Comparison of ENCODE assay signal across 1 cellular context in genomic region chr4:158211288-158211687, GRCh38.
TF ChIP-seq lines count a peak whose summit lies in the region.

No MANE protein-coding gene starts in this region.

TF ChIP-seq in K562, 482 proteins besides CTCF, POLR2A, EP300 and RAD21 (continues in another document):
- TF ChIP-seq ZZZ3 (IDR thresholded peaks at IDR 0.05) (no peak), ERF (CRISPR knock-in tag; IDR thresholded peaks at IDR 0.05) (no peak), TFE3 (CRISPR knock-in tag; IDR thresholded peaks at IDR 0.05) (no peak), SNAPC5 (CRISPR knock-in tag; IDR thresholded peaks at IDR 0.05) (no peak), HDAC2 (IDR thresholded peaks at IDR 0.05) (peak; percentile 27; the same call in 1 of the 2 replicates), XRCC4 (IDR thresholded peaks at IDR 0.05; ENCODE audit: extremely low read depth, insufficient read depth, insufficient read length) (no peak), HMGXB4 (CRISPR knock-in tag; IDR thresholded peaks at IDR 0.05) (no peak), NFE2L1 (tag; IDR thresholded peaks at IDR 0.05; ENCODE audit: borderline replicate concordance, low read depth) (no peak), ZNF445 (CRISPR knock-in tag; IDR thresholded peaks at IDR 0.05; ENCODE audit: low read depth) (no peak), ZNF174 (CRISPR knock-in tag; IDR thresholded peaks at IDR 0.05) (no peak), ZSCAN29 (IDR thresholded peaks at IDR 0.05) (no peak), ESRRA (IDR thresholded peaks at IDR 0.05; ENCODE audit: borderline replicate concordance, low read depth) (no peak), KDM2B (CRISPR knock-in tag; IDR thresholded peaks at IDR 0.05) (no peak), ARID1B (IDR thresholded peaks at IDR 0.05) (peak; percentile 58), CHD4 (IDR thresholded peaks at IDR 0.05; ENCODE audit: insufficient read depth, insufficient replicate concordance, low read depth, low read length, poor library complexity, severe bottlenecking) (no peak), ZNF197 (CRISPR knock-in tag; IDR thresholded peaks at IDR 0.05; ENCODE audit: low read depth) (no peak), ZNF24 (IDR thresholded peaks at IDR 0.05) (no peak), SAFB2 (IDR thresholded peaks at IDR 0.05; ENCODE audit: borderline replicate concordance, low read depth, low read length, severe bottlenecking) (no peak), HNRNPLL (IDR thresholded peaks at IDR 0.05; ENCODE audit: low read depth, low read length, poor library complexity, severe bottlenecking) (no peak)
- TF ChIP-seq, protein P1, sequence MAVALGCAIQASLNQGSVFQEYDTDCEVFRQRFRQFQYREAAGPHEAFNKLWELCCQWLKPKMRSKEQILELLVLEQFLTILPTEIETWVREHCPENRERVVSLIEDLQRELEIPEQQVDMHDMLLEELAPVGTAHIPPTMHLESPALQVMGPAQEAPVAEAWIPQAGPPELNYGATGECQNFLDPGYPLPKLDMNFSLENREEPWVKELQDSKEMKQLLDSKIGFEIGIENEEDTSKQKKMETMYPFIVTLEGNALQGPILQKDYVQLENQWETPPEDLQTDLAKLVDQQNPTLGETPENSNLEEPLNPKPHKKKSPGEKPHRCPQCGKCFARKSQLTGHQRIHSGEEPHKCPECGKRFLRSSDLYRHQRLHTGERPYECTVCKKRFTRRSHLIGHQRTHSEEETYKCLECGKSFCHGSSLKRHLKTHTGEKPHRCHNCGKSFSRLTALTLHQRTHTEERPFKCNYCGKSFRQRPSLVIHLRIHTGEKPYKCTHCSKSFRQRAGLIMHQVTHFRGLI (CRISPR knock-in tag; IDR thresholded peaks at IDR 0.05): no peak
- TF ChIP-seq, protein P2, sequence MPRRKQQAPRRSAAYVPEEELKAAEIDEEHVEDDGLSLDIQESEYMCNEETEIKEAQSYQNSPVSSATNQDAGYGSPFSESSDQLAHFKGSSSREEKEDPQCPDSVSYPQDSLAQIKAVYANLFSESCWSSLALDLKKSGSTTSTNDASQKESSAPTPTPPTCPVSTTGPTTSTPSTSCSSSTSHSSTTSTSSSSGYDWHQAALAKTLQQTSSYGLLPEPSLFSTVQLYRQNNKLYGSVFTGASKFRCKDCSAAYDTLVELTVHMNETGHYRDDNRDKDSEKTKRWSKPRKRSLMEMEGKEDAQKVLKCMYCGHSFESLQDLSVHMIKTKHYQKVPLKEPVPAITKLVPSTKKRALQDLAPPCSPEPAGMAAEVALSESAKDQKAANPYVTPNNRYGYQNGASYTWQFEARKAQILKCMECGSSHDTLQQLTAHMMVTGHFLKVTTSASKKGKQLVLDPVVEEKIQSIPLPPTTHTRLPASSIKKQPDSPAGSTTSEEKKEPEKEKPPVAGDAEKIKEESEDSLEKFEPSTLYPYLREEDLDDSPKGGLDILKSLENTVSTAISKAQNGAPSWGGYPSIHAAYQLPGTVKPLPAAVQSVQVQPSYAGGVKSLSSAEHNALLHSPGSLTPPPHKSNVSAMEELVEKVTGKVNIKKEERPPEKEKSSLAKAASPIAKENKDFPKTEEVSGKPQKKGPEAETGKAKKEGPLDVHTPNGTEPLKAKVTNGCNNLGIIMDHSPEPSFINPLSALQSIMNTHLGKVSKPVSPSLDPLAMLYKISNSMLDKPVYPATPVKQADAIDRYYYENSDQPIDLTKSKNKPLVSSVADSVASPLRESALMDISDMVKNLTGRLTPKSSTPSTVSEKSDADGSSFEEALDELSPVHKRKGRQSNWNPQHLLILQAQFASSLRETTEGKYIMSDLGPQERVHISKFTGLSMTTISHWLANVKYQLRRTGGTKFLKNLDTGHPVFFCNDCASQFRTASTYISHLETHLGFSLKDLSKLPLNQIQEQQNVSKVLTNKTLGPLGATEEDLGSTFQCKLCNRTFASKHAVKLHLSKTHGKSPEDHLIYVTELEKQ (CRISPR knock-in tag; IDR thresholded peaks at IDR 0.05): no peak
- TF ChIP-seq, protein P3, sequence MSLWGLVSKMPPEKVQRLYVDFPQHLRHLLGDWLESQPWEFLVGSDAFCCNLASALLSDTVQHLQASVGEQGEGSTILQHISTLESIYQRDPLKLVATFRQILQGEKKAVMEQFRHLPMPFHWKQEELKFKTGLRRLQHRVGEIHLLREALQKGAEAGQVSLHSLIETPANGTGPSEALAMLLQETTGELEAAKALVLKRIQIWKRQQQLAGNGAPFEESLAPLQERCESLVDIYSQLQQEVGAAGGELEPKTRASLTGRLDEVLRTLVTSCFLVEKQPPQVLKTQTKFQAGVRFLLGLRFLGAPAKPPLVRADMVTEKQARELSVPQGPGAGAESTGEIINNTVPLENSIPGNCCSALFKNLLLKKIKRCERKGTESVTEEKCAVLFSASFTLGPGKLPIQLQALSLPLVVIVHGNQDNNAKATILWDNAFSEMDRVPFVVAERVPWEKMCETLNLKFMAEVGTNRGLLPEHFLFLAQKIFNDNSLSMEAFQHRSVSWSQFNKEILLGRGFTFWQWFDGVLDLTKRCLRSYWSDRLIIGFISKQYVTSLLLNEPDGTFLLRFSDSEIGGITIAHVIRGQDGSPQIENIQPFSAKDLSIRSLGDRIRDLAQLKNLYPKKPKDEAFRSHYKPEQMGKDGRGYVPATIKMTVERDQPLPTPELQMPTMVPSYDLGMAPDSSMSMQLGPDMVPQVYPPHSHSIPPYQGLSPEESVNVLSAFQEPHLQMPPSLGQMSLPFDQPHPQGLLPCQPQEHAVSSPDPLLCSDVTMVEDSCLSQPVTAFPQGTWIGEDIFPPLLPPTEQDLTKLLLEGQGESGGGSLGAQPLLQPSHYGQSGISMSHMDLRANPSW (CRISPR knock-in tag; IDR thresholded peaks at IDR 0.05): no peak
- TF ChIP-seq, protein P4, sequence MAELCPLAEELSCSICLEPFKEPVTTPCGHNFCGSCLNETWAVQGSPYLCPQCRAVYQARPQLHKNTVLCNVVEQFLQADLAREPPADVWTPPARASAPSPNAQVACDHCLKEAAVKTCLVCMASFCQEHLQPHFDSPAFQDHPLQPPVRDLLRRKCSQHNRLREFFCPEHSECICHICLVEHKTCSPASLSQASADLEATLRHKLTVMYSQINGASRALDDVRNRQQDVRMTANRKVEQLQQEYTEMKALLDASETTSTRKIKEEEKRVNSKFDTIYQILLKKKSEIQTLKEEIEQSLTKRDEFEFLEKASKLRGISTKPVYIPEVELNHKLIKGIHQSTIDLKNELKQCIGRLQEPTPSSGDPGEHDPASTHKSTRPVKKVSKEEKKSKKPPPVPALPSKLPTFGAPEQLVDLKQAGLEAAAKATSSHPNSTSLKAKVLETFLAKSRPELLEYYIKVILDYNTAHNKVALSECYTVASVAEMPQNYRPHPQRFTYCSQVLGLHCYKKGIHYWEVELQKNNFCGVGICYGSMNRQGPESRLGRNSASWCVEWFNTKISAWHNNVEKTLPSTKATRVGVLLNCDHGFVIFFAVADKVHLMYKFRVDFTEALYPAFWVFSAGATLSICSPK (IDR thresholded peaks at IDR 0.05; ENCODE audit: borderline replicate concordance): no peak
- TF ChIP-seq, protein P5, sequence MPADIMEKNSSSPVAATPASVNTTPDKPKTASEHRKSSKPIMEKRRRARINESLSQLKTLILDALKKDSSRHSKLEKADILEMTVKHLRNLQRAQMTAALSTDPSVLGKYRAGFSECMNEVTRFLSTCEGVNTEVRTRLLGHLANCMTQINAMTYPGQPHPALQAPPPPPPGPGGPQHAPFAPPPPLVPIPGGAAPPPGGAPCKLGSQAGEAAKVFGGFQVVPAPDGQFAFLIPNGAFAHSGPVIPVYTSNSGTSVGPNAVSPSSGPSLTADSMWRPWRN (IDR thresholded peaks at IDR 0.05; ENCODE audit: low read depth): no peak
- TF ChIP-seq, protein P6, sequence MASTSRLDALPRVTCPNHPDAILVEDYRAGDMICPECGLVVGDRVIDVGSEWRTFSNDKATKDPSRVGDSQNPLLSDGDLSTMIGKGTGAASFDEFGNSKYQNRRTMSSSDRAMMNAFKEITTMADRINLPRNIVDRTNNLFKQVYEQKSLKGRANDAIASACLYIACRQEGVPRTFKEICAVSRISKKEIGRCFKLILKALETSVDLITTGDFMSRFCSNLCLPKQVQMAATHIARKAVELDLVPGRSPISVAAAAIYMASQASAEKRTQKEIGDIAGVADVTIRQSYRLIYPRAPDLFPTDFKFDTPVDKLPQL (IDR thresholded peaks at IDR 0.05; ENCODE audit: extremely low read depth, insufficient read length): no peak
- TF ChIP-seq, protein P7, sequence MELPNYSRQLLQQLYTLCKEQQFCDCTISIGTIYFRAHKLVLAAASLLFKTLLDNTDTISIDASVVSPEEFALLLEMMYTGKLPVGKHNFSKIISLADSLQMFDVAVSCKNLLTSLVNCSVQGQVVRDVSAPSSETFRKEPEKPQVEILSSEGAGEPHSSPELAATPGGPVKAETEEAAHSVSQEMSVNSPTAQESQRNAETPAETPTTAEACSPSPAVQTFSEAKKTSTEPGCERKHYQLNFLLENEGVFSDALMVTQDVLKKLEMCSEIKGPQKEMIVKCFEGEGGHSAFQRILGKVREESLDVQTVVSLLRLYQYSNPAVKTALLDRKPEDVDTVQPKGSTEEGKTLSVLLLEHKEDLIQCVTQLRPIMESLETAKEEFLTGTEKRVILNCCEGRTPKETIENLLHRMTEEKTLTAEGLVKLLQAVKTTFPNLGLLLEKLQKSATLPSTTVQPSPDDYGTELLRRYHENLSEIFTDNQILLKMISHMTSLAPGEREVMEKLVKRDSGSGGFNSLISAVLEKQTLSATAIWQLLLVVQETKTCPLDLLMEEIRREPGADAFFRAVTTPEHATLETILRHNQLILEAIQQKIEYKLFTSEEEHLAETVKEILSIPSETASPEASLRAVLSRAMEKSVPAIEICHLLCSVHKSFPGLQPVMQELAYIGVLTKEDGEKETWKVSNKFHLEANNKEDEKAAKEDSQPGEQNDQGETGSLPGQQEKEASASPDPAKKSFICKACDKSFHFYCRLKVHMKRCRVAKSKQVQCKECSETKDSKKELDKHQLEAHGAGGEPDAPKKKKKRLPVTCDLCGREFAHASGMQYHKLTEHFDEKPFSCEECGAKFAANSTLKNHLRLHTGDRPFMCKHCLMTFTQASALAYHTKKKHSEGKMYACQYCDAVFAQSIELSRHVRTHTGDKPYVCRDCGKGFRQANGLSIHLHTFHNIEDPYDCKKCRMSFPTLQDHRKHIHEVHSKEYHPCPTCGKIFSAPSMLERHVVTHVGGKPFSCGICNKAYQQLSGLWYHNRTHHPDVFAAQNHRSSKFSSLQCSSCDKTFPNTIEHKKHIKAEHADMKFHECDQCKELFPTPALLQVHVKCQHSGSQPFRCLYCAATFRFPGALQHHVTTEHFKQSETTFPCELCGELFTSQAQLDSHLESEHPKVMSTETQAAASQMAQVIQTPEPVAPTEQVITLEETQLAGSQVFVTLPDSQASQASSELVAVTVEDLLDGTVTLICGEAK (IDR thresholded peaks at IDR 0.05): no peak
- TF ChIP-seq, protein P7 (CRISPR knock-in tag; IDR thresholded peaks at IDR 0.05): no peak
